11 cellular contexts compared by ENCODE assay signal in the genomic region with DNA sequence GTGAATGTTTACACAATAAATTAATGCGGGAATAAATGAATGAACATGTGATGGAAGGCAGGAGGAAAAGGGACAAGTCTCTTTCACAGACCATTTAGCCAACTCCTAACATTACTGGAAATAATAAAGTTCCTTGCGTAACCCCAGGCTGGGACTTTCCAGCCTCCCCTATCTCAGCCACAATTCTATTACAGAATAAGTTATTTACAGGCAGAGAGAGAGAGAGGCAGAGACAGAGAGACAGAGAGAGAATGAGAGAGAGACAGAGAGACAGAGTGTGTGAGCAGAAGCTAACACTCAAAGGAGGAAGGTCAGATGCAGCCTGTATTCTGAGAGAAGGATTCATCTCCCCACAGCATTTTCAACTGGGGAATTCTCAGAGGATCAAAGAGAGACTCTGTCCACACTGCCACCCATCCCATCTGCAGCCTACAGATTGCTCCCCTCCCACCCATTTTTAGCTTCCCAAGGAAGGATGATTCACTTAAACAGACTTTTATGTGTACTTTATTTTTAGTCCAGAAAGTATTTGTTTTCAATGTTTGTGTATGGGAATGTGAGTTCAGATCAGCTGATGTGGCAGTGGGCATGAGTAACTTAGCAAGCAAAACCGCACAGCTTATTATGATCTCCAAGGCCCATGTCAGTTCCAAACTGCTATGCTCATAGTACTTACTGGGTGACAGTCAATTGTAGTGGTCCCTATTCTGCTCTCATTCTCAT.
DNase-seq lines count a peak whose midpoint lies in the region; ATAC-seq and TF ChIP-seq lines count a peak whose summit lies in the region.
"Had no signal": no experiment of that assay in that cellular context is flagged by ENCODE, and none has a peak within 500 bp of the region (broad histone marks: within the 10 kb centered on the region; RNA-seq: fewer than 3 reads in every experiment).

No MANE protein-coding gene starts in this region.

- peak overlapping the region; percentile 20; the same call in 1 of the 2 replicates for H3K4me3 ChIP-seq in WI38 (ENCODE audit: low read depth, low read length)
- H3K4me3 ChIP-seq: GM12878 had no signal

- DNase-seq in H4 (ENCODE audit: low spot score) (peak; percentile 95), left cardiac atrium (no peak), C1 segment of cervical spinal cord (lab: John Stamatoyannopoulos, UW) (no peak), occipital lobe (lab: John Stamatoyannopoulos, UW) (no peak)
- no peak for DNase-seq in stimulated activated effector memory CD8-positive, alpha-beta T cell treated with anti-CD3 and anti-CD28 coated beads, Interleukin-12 subunit alpha, Interleukin-12 subunit beta, amount 100 ng/mL, for 72 hours (ENCODE audit: low spot score in 2 of 2)
- no peak for DNase-seq in stimulated activated CD4-positive, alpha-beta T cell treated with anti-CD3 and anti-CD28 coated beads, Interleukin-1b, Interleukin-23, amount 100 ng/mL, for 48 hours
- DNase-seq in activated T-cell treated with anti-CD3 and anti-CD28 coated beads, Interleukin-2, amount 50 U/mL, for 72 hours, result no peak
- DNase-seq: activated CD4-positive, alpha-beta T cell treated with anti-CD3 and anti-CD28 coated beads, Interleukin-2, amount 50 U/mL, for 48 hours had no signal

- peaks cover 9% of the 10 kb centered on the region for H3K4me1 Mint-ChIP-seq in stimulated activated effector memory CD8-positive, alpha-beta T cell treated with anti-CD3 and anti-CD28 coated beads, Interleukin-12 subunit alpha, Interleukin-12 subunit beta, amount 100 ng/mL, for 72 hours
- peaks cover 9% of the 10 kb centered on the region for H3K4me1 Mint-ChIP-seq in activated T-cell treated with anti-CD3 and anti-CD28 coated beads, Interleukin-2, amount 50 U/mL, for 72 hours (ENCODE audit: low read depth)

- intact Hi-C loops in left cardiac atrium (cut with DNase I), result loop anchor here in 1 of 2 donors (5.0 to 10.0 kb wide), 2 partner anchors 507 to 540 kb away; no protein-coding TSS in a partner anchor

- H3K9me3 Mint-ChIP-seq in stimulated activated effector memory CD8-positive, alpha-beta T cell treated with anti-CD3 and anti-CD28 coated beads, Interleukin-12 subunit alpha, Interleukin-12 subunit beta, amount 100 ng/mL, for 72 hours, result no peaks in the 10 kb centered on the region
- peaks cover 0 to 3% of the 10 kb centered on the region in 2 donors for H3K9me3 Mint-ChIP-seq in activated T-cell treated with anti-CD3 and anti-CD28 coated beads, Interleukin-2, amount 50 U/mL, for 72 hours

- ATAC-seq in left cardiac atrium, result peak; percentile 38 to 54
- ATAC-seq in stimulated activated effector memory CD8-positive, alpha-beta T cell treated with anti-CD3 and anti-CD28 coated beads, Interleukin-12 subunit alpha, Interleukin-12 subunit beta, amount 100 ng/mL, for 72 hours, result peak; percentile 52
- no peak for ATAC-seq in activated T-cell treated with anti-CD3 and anti-CD28 coated beads, Interleukin-2, amount 50 U/mL, for 72 hours (replicated peaks in 1 of 2)
- ATAC-seq: GM12878 had no signal

- H3K4me3 Mint-ChIP-seq in stimulated activated effector memory CD8-positive, alpha-beta T cell treated with anti-CD3 and anti-CD28 coated beads, Interleukin-12 subunit alpha, Interleukin-12 subunit beta, amount 100 ng/mL, for 72 hours, result no peak overlapping the region
- H3K4me3 Mint-ChIP-seq in activated T-cell treated with anti-CD3 and anti-CD28 coated beads, Interleukin-2, amount 50 U/mL, for 72 hours, result no peak overlapping the region
- H3K4me3 Mint-ChIP-seq: central memory CD8-positive, alpha-beta T cell had no signal

- peaks cover 6% of the 10 kb centered on the region for H3K27me3 Mint-ChIP-seq in activated T-cell treated with anti-CD3 and anti-CD28 coated beads, Interleukin-2, amount 50 U/mL, for 72 hours (ENCODE audit: low read depth)
- H3K27me3 Mint-ChIP-seq: central memory CD8-positive, alpha-beta T cell had no signal

- TF ChIP-seq CTCF in WI38 (IDR thresholded peaks at IDR 0.05; ENCODE audit: low read depth, low read length), result no peak

- H3K27ac Mint-ChIP-seq in stimulated activated effector memory CD8-positive, alpha-beta T cell treated with anti-CD3 and anti-CD28 coated beads, Interleukin-12 subunit alpha, Interleukin-12 subunit beta, amount 100 ng/mL, for 72 hours, result no peak overlapping the region
- H3K27ac Mint-ChIP-seq in activated T-cell treated with anti-CD3 and anti-CD28 coated beads, Interleukin-2, amount 50 U/mL, for 72 hours, result no peak overlapping the region

- H3K36me3 Mint-ChIP-seq in stimulated activated effector memory CD8-positive, alpha-beta T cell treated with anti-CD3 and anti-CD28 coated beads, Interleukin-12 subunit alpha, Interleukin-12 subunit beta, amount 100 ng/mL, for 72 hours, result no peaks in the 10 kb centered on the region
- H3K36me3 Mint-ChIP-seq in activated T-cell treated with anti-CD3 and anti-CD28 coated beads, Interleukin-2, amount 50 U/mL, for 72 hours (ENCODE audit: insufficient read depth in 2 of 2), result peaks cover 1 to 3% of the 10 kb centered on the region in 2 donors

Comparison
In these comparisons a context has a peak if more than half of its experiments do, and no peak if none do; other contexts are left out.
1. ATAC-seq: peak in left cardiac atrium (2 of 2) and stimulated activated effector memory CD8-positive, alpha-beta T cell treated with anti-CD3 and anti-CD28 coated beads, Interleukin-12 subunit alpha, Interleukin-12 subunit beta, amount 100 ng/mL, for 72 hours (single experiment); none in activated T-cell treated with anti-CD3 and anti-CD28 coated beads, Interleukin-2, amount 50 U/mL, for 72 hours (0 of 2).